ENCODE assay signal across 16 cellular contexts in genomic region chr12:34398706-34399630, GRCh38.
A peak's percentile ranks its signal among the peaks of the same experiment; 100 is the strongest.
DNase-seq lines count a peak whose midpoint lies in the region; ATAC-seq, FAIRE-seq and TF ChIP-seq lines count a peak whose summit lies in the region.
"Had no signal": no experiment of that assay in that cellular context is flagged by ENCODE, and none has a peak within 500 bp of the region (broad histone marks: within the 10 kb centered on the region; RNA-seq: fewer than 3 reads in every experiment).

No MANE protein-coding gene starts in this region.

- H3K27ac ChIP-seq in BLaER1 (no peak overlapping the region), esophagus muscularis mucosa (replicated peaks in 1 of 4) (no peak overlapping the region), pancreas (no peak overlapping the region), OCI-LY7 (ENCODE audit: low read depth, low read length, poor library complexity, severe bottlenecking) (no peak overlapping the region), GM23248 (no peak overlapping the region)
- H3K27ac ChIP-seq: neutrophil, SK-N-MC had no signal

- no peaks in the 10 kb centered on the region for H3F3A ChIP-seq in GM23248 (ENCODE audit: insufficient read depth)

- BruUV-seq in OCI-LY7 (replicated peaks; lab: Mats Ljungman, UMichigan), result no TSS peak

- H4K20me1 ChIP-seq in BLaER1 (no peaks in the 10 kb centered on the region), OCI-LY7 (ENCODE audit: insufficient read depth, low read length) (no peaks in the 10 kb centered on the region), GM23248 (ENCODE audit: insufficient read depth) (no peaks in the 10 kb centered on the region)

- POLR2A ChIA-PET in OCI-LY7 (lab: Charles Lee), result no interaction called here

- H3K36me3 ChIP-seq in BLaER1 (no peaks in the 10 kb centered on the region), esophagus muscularis mucosa (no peaks in the 10 kb centered on the region), pancreas (no peaks in the 10 kb centered on the region), OCI-LY7 (ENCODE audit: insufficient read depth, low read length) (no peaks in the 10 kb centered on the region), GM23248 (ENCODE audit: low read depth) (no peaks in the 10 kb centered on the region)
- H3K36me3 ChIP-seq: neutrophil had no signal

- TF ChIP-seq CTCF in GM10266 (IDR thresholded peaks at IDR 0.05; ENCODE audit: control insufficient read depth, insufficient read depth, low read depth, missing control alignments) (no peak), esophagus muscularis mucosa (IDR thresholded peaks at IDR 0.05) (no peak), pancreas (IDR thresholded peaks at IDR 0.05) (no peak), OCI-LY7 (conservative IDR thresholded peaks at IDR 0.05; ENCODE audit: low read length) (no peak)

- no peaks in the 10 kb centered on the region for H3K9me2 ChIP-seq in OCI-LY7 (ENCODE audit: insufficient read depth, low read length)
- no peaks in the 10 kb centered on the region for H3K9me2 ChIP-seq in GM23248 (ENCODE audit: insufficient read depth)

- no peak for ATAC-seq in pancreas

- H3K4me3 ChIP-seq in BLaER1, result no peak overlapping the region
- no peak overlapping the region for H3K4me3 ChIP-seq in esophagus muscularis mucosa
- H3K4me3 ChIP-seq in pancreas, result no peak overlapping the region
- no peak overlapping the region for H3K4me3 ChIP-seq in OCI-LY7 (ENCODE audit: low read depth, low read length, poor library complexity, severe bottlenecking)
- no peak overlapping the region for H3K4me3 ChIP-seq in GM23248
- H3K4me3 ChIP-seq: SK-N-MC had no signal

- CTCF ChIA-PET in OCI-LY7 (lab: Charles Lee; ENCODE audit: unreplicated experiment), result no interaction called here

- H3K4me1 ChIP-seq in BLaER1, result peaks cover 54% of the 10 kb centered on the region
- H3K4me1 ChIP-seq in esophagus muscularis mucosa, result no peaks in the 10 kb centered on the region
- no peaks in the 10 kb centered on the region for H3K4me1 ChIP-seq in pancreas
- H3K4me1 ChIP-seq in OCI-LY7 (ENCODE audit: insufficient read depth, low read length, poor library complexity, severe bottlenecking), result no peaks in the 10 kb centered on the region
- no peaks in the 10 kb centered on the region for H3K4me1 ChIP-seq in GM23248 (ENCODE audit: insufficient read depth)

- no peaks in the 10 kb centered on the region for H3K27me3 ChIP-seq in BLaER1
- peaks cover 0 to 40% (median 0%) of the 10 kb centered on the region in 4 donors for H3K27me3 ChIP-seq in esophagus muscularis mucosa
- H3K27me3 ChIP-seq in pancreas, result no peaks in the 10 kb centered on the region
- H3K27me3 ChIP-seq in GM23248 (replicated peaks; ENCODE audit: insufficient read depth), result no peaks in the 10 kb centered on the region
- H3K27me3 ChIP-seq: neutrophil had no signal

- H2AFZ ChIP-seq in OCI-LY7 (ENCODE audit: low read length), result no peak overlapping the region
- H2AFZ ChIP-seq in GM23248, result no peak overlapping the region

- in situ Hi-C loops in GM23248 (cut with MboI) (no loop called here), ACHN (cut with HindIII; ENCODE audit: low pct_ligation_motif_present, low pct_unique_long_range_greater_than_20kb, low sequenced_read_pairs) (no loop called here)

- no peak for TF ChIP-seq POLR2A in esophagus muscularis mucosa (IDR thresholded peaks at IDR 0.05; ENCODE audit: low read depth)

- no peaks in the 10 kb centered on the region for H3K79me2 ChIP-seq in OCI-LY7 (ENCODE audit: insufficient read depth, low read depth, low read length)
- no peaks in the 10 kb centered on the region for H3K79me2 ChIP-seq in GM23248 (ENCODE audit: insufficient read depth)

- intact Hi-C loops in esophagus muscularis mucosa (cut with DNase I), result no loop called here
- intact Hi-C loops in pancreas (cut with DNase I), result no loop called here
- intact Hi-C loops in OCI-LY7 (cut with micrococcal nuclease; ENCODE audit: unreplicated experiment), result no loop called here

- peaks cover 68% of the 10 kb centered on the region for H3K9me3 ChIP-seq in BLaER1
- peaks cover 0 to 80% (median 44%) of the 10 kb centered on the region in 4 donors for H3K9me3 ChIP-seq in esophagus muscularis mucosa
- no peaks in the 10 kb centered on the region for H3K9me3 ChIP-seq in pancreas
- H3K9me3 ChIP-seq in OCI-LY7 (ENCODE audit: low read length), result no peaks in the 10 kb centered on the region
- H3K9me3 ChIP-seq in GM23248 (ENCODE audit: low read depth), result no peaks in the 10 kb centered on the region

- FAIRE-seq in pancreas (lab: Jason Lieb, UNC), result no peak
- FAIRE-seq: bronchial epithelial cell, D721Med had no signal

- DNase-seq in GM10266 (ENCODE audit: extremely low spot score) (peak; percentile 1), esophagus muscularis mucosa (ENCODE audit: extremely low spot score) (peak; percentile 91), pancreas (peak in 5 of 6 donors; percentile 3 to 43 (median 4)), OCI-LY7 (ENCODE audit: low spot score) (no peak), GM23248 (no peak), ACHN (no peak), HuH-7 (ENCODE audit: low spot score) (no peak)
- DNase-seq: kidney glomerular epithelial cell, NCI-H1092 treated with DMSO at 0.1 percent for 48 hours, NCI-H748 treated with DMSO at 0.1 percent for 48 hours, trophoblast cell had no signal

- H3K4me2 ChIP-seq in BLaER1 (peak overlapping the region; percentile 62; the same call in 1 of the 2 replicates), OCI-LY7 (ENCODE audit: low read length) (no peak overlapping the region), GM23248 (ENCODE audit: unreplicated experiment) (no peak overlapping the region)

- no peak overlapping the region for H3K9ac ChIP-seq in BLaER1
- H3K9ac ChIP-seq in GM23248, result no peak overlapping the region

- 67% methylated on average over 35 of the region's 38 CpGs for WGBS in esophagus muscularis mucosa
- 51 to 59% methylated on average over 38 of the region's 38 CpGs for WGBS in pancreas, 2 donors
- WGBS in GM23248 (ENCODE audit: low coverage in 1 of 2, low lambda C conversion rate in 2 of 2, missing lambda C conversion rate in 2 of 2), 2 experiments, result 44 to 48% methylated on average over 31 to 38 of the region's 38 CpGs

- no peak for TF ChIP-seq EP300 in esophagus muscularis mucosa (IDR thresholded peaks at IDR 0.05)

Comparison
In these comparisons a context has a peak if more than half of its experiments do, and no peak if none do; other contexts are left out.
1. DNase-seq: peak in GM10266 (single experiment), esophagus muscularis mucosa (single experiment) and pancreas (5 of 6); none in OCI-LY7 (single experiment), GM23248 (single experiment), ACHN (single experiment) and HuH-7 (single experiment).